In the genomic region with DNA sequence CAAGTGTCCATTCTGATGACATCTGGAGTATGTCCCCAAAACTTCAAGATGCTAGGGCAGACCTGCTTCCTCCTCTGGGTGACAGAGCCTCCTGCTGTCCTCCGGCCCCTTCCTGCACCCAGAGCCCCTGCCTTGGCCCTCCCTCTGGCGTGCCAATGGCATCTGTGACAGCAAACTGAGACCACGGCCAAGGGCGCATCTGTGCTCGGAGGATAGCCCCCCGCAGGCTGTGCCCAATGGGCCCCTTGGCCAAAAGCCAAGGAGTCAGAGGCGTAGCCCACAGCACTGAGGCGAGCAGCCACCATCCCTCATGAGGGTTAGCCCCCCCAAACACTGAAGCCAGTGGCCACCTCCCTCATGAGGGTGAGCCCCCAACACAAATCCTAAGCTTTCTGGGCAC, we compare ENCODE assay signal across 27 cellular contexts.
"Had no signal": no experiment of that assay in that cellular context is flagged by ENCODE, and none has a peak within 500 bp of the region (broad histone marks: within the 10 kb centered on the region; RNA-seq: fewer than 3 reads in every experiment).

No MANE protein-coding gene starts in this region.

- H3K36me3 ChIP-seq: uterus had no signal

- H3K4me1 ChIP-seq: psoas muscle, testis, transverse colon, uterus had no signal

- H3K27ac ChIP-seq: body of pancreas, cardiac muscle cell, coronary artery, dorsolateral prefrontal cortex, neutrophil, psoas muscle, testis, transverse colon, uterus, VCaP had no signal

- FAIRE-seq: frontal cortex, TTC549 had no signal

- ATAC-seq: activated CD4-positive, CD25-positive, alpha-beta regulatory T cell treated with anti-CD3 and anti-CD28 coated beads, Interleukin-2, amount 50 U/mL, for 24 hours; body of pancreas; left ventricle myocardium superior; psoas muscle had no signal

- H3K9me3 ChIP-seq: body of pancreas, neutrophil, psoas muscle, testis, transverse colon, uterus had no signal

- H3K27me3 ChIP-seq: body of pancreas, cardiac muscle cell, dorsolateral prefrontal cortex, neutrophil, testis, transverse colon, uterus had no signal

- H3K4me3 ChIP-seq: body of pancreas, cardiac muscle cell, coronary artery, dorsolateral prefrontal cortex, psoas muscle, testis, transverse colon, uterus had no signal

- DNase-seq: activated CD4-positive, alpha-beta memory T cell treated with anti-CD3 and anti-CD28 coated beads for 36 hours; activated CD4-positive, alpha-beta T cell treated with anti-CD3 and anti-CD28 coated beads for 48 hours; activated CD8-positive, alpha-beta memory T cell treated with anti-CD3 and anti-CD28 coated beads, Interleukin-2, amount 50 U/mL, for 4 hours; activated T-cell treated with anti-CD3 and anti-CD28 coated beads, Interleukin-2, amount 50 U/mL, for 24 hours; anterior cingulate cortex; cerebellar nuclear complex; effector memory CD4-positive, alpha-beta T cell; left ventricle myocardium superior; mammary epithelial cell; naive B cell; nephron progenitor cell; stimulated activated CD4-positive, alpha-beta T cell treated with anti-CD3 and anti-CD28 coated beads, Interleukin-2, amount 100 ng/mL, for 48 hours; stimulated activated naive CD4-positive, alpha-beta T cell treated with Interleukin-2 at 50 U/mL for 16 hours; T-helper 9 cell; transverse colon had no signal
